In genomic region chr6:47245745-47246371, GRCh38 we compare ENCODE assay signal across 11 cellular contexts.
DNase-seq lines count a peak whose midpoint lies in the region; ATAC-seq and TF ChIP-seq lines count a peak whose summit lies in the region.
"Had no signal": no experiment of that assay in that cellular context is flagged by ENCODE, and none has a peak within 500 bp of the region (broad histone marks: within the 10 kb centered on the region; RNA-seq: fewer than 3 reads in every experiment).

No MANE protein-coding gene starts in this region.

- H3K18ac ChIP-seq in mesendoderm (ENCODE audit: low read length): no peak overlapping the region

- H4K20me1 ChIP-seq in DOHH2 (ENCODE audit: control insufficient read depth, insufficient read depth, low read depth, low read length): no peaks in the 10 kb centered on the region

- peaks cover 23% of the 10 kb centered on the region for H3F3A ChIP-seq in DOHH2 (ENCODE audit: control insufficient read depth, insufficient read depth)

- no peak overlapping the region for H2BK5ac ChIP-seq in mesendoderm (ENCODE audit: low read length)

- H2BK120ac ChIP-seq in mesendoderm (ENCODE audit: low read depth, low read length): no peak overlapping the region

- H3K4me3 ChIP-seq in DOHH2 (ENCODE audit: low read length): peak overlapping the region; percentile 66
- no peak overlapping the region for H3K4me3 ChIP-seq in mesendoderm (ENCODE audit: low read length)
- H3K4me3 ChIP-seq: testis had no signal

- no peak overlapping the region for H4K8ac ChIP-seq in mesendoderm (ENCODE audit: low read depth, low read length)

- no peak overlapping the region for H3K4me3 Mint-ChIP-seq in mesothelial cell of epicardium

- peaks cover 10% of the 10 kb centered on the region for H3K79me1 ChIP-seq in mesendoderm (ENCODE audit: low read length)

- no peak overlapping the region for H2BK15ac ChIP-seq in mesendoderm (replicated peaks; ENCODE audit: low read depth)

- H3K27me3 ChIP-seq in DOHH2 (ENCODE audit: control insufficient read depth, low read length) (no peaks in the 10 kb centered on the region), mesendoderm (ENCODE audit: insufficient read depth, low read length, poor library complexity) (no peaks in the 10 kb centered on the region)
- H3K27me3 ChIP-seq: testis had no signal

- H3K36me3 Mint-ChIP-seq in mesothelial cell of epicardium: no peaks in the 10 kb centered on the region

- no peak overlapping the region for H4K5ac ChIP-seq in mesendoderm (ENCODE audit: low read length)

- no peak for TF ChIP-seq CTCF in DOHH2 (IDR thresholded peaks at IDR 0.05; ENCODE audit: low read depth, low read length, poor library complexity, severe bottlenecking)
- no peak for TF ChIP-seq CTCF in mesothelial cell of epicardium (IDR thresholded peaks at IDR 0.05; ENCODE audit: unreplicated experiment)

- H3K4me2 ChIP-seq in DOHH2 (ENCODE audit: low read length) (peak overlapping the region; percentile 82), mesendoderm (ENCODE audit: low read length) (no peak overlapping the region)

- in situ Hi-C loops in G401 (cut with HindIII; ENCODE audit: low sequenced_read_pairs): no loop called here

- WGBS in mesendoderm (ENCODE audit: extremely low coverage, insufficient coverage, low lambda C conversion rate): no CpG with 5 or more reads among the region's 2 CpGs

- H3K36me3 ChIP-seq in DOHH2 (ENCODE audit: control insufficient read depth, low read length): peaks cover 13% of the 10 kb centered on the region; the same call in 1 of the 2 replicates
- H3K36me3 ChIP-seq in KOPT-K1 (ENCODE audit: insufficient read depth, low read length): no peaks in the 10 kb centered on the region
- H3K36me3 ChIP-seq in mesendoderm (ENCODE audit: control insufficient read depth, insufficient read depth, low read length): no peaks in the 10 kb centered on the region

- ATAC-seq in left colon: no peak

- H3K9me3 ChIP-seq in DOHH2 (ENCODE audit: control insufficient read depth, insufficient read depth, low read length) (no peaks in the 10 kb centered on the region), KOPT-K1 (ENCODE audit: insufficient read depth, low read length, poor library complexity, severe bottlenecking) (no peaks in the 10 kb centered on the region)
- H3K9me3 ChIP-seq: testis had no signal

- no peaks in the 10 kb centered on the region for H3K9me2 ChIP-seq in DOHH2 (replicated peaks; ENCODE audit: control insufficient read depth, low read length)

- H3K79me2 ChIP-seq in DOHH2 (ENCODE audit: control insufficient read depth, low read length): no peaks in the 10 kb centered on the region
- H3K79me2 ChIP-seq in mesendoderm (ENCODE audit: control insufficient read depth, insufficient read depth, low read length): peaks cover 6% of the 10 kb centered on the region

- H3K27me3 Mint-ChIP-seq in mesothelial cell of epicardium (ENCODE audit: low read depth): no peaks in the 10 kb centered on the region

- H2AK5ac ChIP-seq in mesendoderm (ENCODE audit: low read length): no peak overlapping the region

- H3K23ac ChIP-seq in mesendoderm (ENCODE audit: low read length): no peak overlapping the region

- no peaks in the 10 kb centered on the region for H3K9me3 Mint-ChIP-seq in mesothelial cell of epicardium

- peaks cover 26% of the 10 kb centered on the region for H3K4me1 Mint-ChIP-seq in mesothelial cell of epicardium

- intact Hi-C loops in left colon (cut with DNase I, micrococcal nuclease): loop anchor here in 1 of 2 donors (10.0 kb wide), 2 partner anchors 59 to 151 kb away; partner anchors contain the start of gene TNFRSF21

- no peak overlapping the region for H3K27ac Mint-ChIP-seq in mesothelial cell of epicardium

- H3K4me1 ChIP-seq in DOHH2 (ENCODE audit: control insufficient read depth, low read length): peaks cover 87% of the 10 kb centered on the region
- peaks cover 2% of the 10 kb centered on the region for H3K4me1 ChIP-seq in mesendoderm (ENCODE audit: control insufficient read depth, low read depth, low read length)

- peak; percentile 17; the same call in 1 of the 2 replicates for TF ChIP-seq POLR2A in Raji (IDR thresholded peaks at IDR 0.05; ENCODE audit: insufficient read depth, low read depth, low read length)

- H3K56ac ChIP-seq in mesendoderm (ENCODE audit: low read length): no peak overlapping the region

- H3K4ac ChIP-seq in mesendoderm (ENCODE audit: low read depth, low read length): no peak overlapping the region

- peak overlapping the region; percentile 92 for H3K27ac ChIP-seq in DOHH2 (ENCODE audit: low read depth, low read length)
- H3K27ac ChIP-seq in KOPT-K1 (ENCODE audit: low read depth, low read length, poor library complexity, severe bottlenecking): peak overlapping the region; percentile 95
- H3K27ac ChIP-seq in mesendoderm (ENCODE audit: low read depth, low read length): no peak overlapping the region
- H3K27ac ChIP-seq: testis had no signal

- H3K9ac ChIP-seq in mesendoderm (ENCODE audit: low read length): no peak overlapping the region

- DNase-seq in mesendoderm (peak; percentile 68), left colon (no peak), mesothelial cell of epicardium (ENCODE audit: low spot score in 2 of 2, unreplicated experiment in 2 of 2) (no peak), HK-2 (ENCODE audit: unreplicated experiment) (no peak), G401 (ENCODE audit: low spot score) (no peak)
- DNase-seq: activated CD8-positive, alpha-beta memory T cell treated with anti-CD3 and anti-CD28 coated beads, Interleukin-2, amount 50 U/mL, for 4 hours; amniotic stem cell; testis had no signal
